Comparison of ENCODE assay signal across 1 cellular context in genomic region chr16:50570808-50571598, GRCh38.
TF ChIP-seq lines count a peak whose summit lies in the region.

No MANE protein-coding gene starts in this region.

TF ChIP-seq in HepG2, 621 proteins besides CTCF, POLR2A, EP300 and RAD21 (continues in another document):
- no peak for TF ChIP-seq MTF1 (CRISPR knock-in tag; IDR thresholded peaks at IDR 0.05)
- peak; percentile 38 for TF ChIP-seq POLR2G (IDR thresholded peaks at IDR 0.05; ENCODE audit: low read depth, low read length)
- TF ChIP-seq ZFP91 (CRISPR knock-in tag; IDR thresholded peaks at IDR 0.05; ENCODE audit: borderline replicate concordance) = no peak
- peak; percentile 2 for TF ChIP-seq RBM22 (optimal IDR thresholded peaks at IDR 0.05; ENCODE audit: low read length)
- TF ChIP-seq FOSL2 (CRISPR knock-in tag; IDR thresholded peaks at IDR 0.05) = no peak
- TF ChIP-seq EEA1 (CRISPR knock-in tag; IDR thresholded peaks at IDR 0.05; ENCODE audit: borderline replicate concordance) = no peak
- no peak for TF ChIP-seq ATF6 (CRISPR knock-in tag; conservative IDR thresholded peaks at IDR 0.05)
- TF ChIP-seq SRSF1 (optimal IDR thresholded peaks at IDR 0.05; ENCODE audit: low read depth, low read length) = peak; percentile 56
- TF ChIP-seq MTA1 (CRISPR knock-in tag; IDR thresholded peaks at IDR 0.05; ENCODE audit: borderline replicate concordance) = 0 out of 2 replicates have a peak, but pooled peaks have one; percentile 9
- peak; percentile 97 for TF ChIP-seq AGO2 (optimal IDR thresholded peaks at IDR 0.05; ENCODE audit: low read depth, low read length)
- TF ChIP-seq THAP9 (CRISPR knock-in tag; IDR thresholded peaks at IDR 0.05; ENCODE audit: borderline replicate concordance) = no peak
- no peak for TF ChIP-seq ZBTB10 (CRISPR knock-in tag; IDR thresholded peaks at IDR 0.05; ENCODE audit: borderline replicate concordance)
- peak; percentile 47; the same call in 1 of the 2 replicates for TF ChIP-seq POLR2AphosphoS5 (IDR thresholded peaks at IDR 0.05; ENCODE audit: low read depth, low read length)
- 0 out of 2 replicates have a peak, but pooled peaks have one; percentile 7 for TF ChIP-seq ZNF691 (CRISPR knock-in tag; IDR thresholded peaks at IDR 0.05; ENCODE audit: borderline replicate concordance, low read depth)
- TF ChIP-seq RXRA (CRISPR knock-in tag; IDR thresholded peaks at IDR 0.05) = 0 out of 2 replicates have a peak, but pooled peaks have one; percentile 16
- no peak for TF ChIP-seq ZBTB7A (CRISPR knock-in tag; IDR thresholded peaks at IDR 0.05)
- no peak for TF ChIP-seq MLXIP (CRISPR knock-in tag; IDR thresholded peaks at IDR 0.05; ENCODE audit: borderline replicate concordance)
- TF ChIP-seq HOMEZ (CRISPR knock-in tag; IDR thresholded peaks at IDR 0.05; ENCODE audit: low read depth) = no peak
- no peak for TF ChIP-seq AFF4 (CRISPR knock-in tag; IDR thresholded peaks at IDR 0.05)
- TF ChIP-seq HNRNPL (IDR thresholded peaks at IDR 0.05; ENCODE audit: low read depth, low read length) = 0 out of 2 replicates have a peak, but pooled peaks have one; percentile 22
- peak; percentile 71 for TF ChIP-seq RBFOX2 (IDR thresholded peaks at IDR 0.05; ENCODE audit: low read depth, low read length)
- TF ChIP-seq MNT (IDR thresholded peaks at IDR 0.05) = no peak
- no peak for TF ChIP-seq PRDM4 (CRISPR knock-in tag; IDR thresholded peaks at IDR 0.05; ENCODE audit: borderline replicate concordance)
- no peak for TF ChIP-seq MIXL1 (CRISPR knock-in tag; IDR thresholded peaks at IDR 0.05)
- no peak for TF ChIP-seq RAD51 (IDR thresholded peaks at IDR 0.05; ENCODE audit: borderline replicate concordance)
- TF ChIP-seq BCL3 (CRISPR knock-in tag; IDR thresholded peaks at IDR 0.05) = 0 out of 2 replicates have a peak, but pooled peaks have one; percentile 19
